Comparison of ENCODE assay signal across 8 cellular contexts in the genomic region with DNA sequence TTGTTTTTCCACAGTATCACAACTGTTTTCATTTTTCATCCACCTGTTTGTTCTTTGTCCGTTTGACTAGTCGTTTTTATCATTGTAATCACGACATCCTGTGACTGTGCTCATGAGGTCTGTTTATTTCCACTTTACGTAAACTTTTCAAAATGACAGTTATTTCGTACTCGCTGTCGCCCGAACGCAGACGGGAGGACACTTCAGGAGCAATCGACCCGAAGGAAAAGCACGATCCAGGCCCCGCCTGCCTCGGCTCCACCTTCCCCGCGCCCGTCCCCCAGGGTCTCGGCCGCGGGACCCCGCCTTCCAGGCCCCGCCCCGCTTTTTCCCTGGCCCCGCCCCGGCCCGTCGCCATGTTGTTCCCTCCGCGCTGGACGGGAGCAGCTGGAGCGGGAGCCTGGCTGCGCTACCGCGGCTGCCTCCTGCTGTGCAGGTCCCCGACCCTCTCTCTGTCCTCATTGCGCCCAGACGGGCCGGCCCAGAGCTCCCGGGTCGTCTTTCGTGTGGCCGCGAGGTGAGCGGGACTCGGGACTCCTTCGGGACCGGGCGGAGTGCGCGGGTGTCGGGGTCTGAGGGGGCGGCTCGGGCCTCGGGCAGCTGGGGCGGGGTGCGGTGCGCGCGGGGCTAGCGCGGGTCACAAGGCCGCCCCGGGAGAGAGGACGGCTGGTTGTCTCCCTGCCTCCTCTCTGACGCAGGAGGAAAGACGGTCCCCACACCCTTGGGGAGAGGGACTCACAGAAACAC. TPM values are rescaled to one million over a fixed set of nuclear protein-coding genes. Genes with fewer than 3 reads are reported as not detected.
DNase-seq lines count a peak whose midpoint lies in the region; ATAC-seq and TF ChIP-seq lines count a peak whose summit lies in the region.

A gene with protein sequence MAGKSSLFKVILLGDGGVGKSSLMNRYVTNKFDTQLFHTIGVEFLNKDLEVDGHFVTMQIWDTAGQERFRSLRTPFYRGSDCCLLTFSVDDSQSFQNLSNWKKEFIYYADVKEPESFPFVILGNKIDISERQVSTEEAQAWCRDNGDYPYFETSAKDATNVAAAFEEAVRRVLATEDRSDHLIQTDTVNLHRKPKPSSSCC (plus strand): TSS at position 357 of the 747 bp plus-strand sequence. CDS start 19,619 bp downstream, outside the sequence.

- 0 out of 2 replicates have a peak, but pooled peaks cover 3% of the 10 kb centered on the region for H3K9me1 ChIP-seq in IMR-90 (ENCODE audit: insufficient read depth, low read length)

- peak within 1 kb of the TSS; percentile 96 for H2AFZ ChIP-seq in IMR-90 (replicated peaks; ENCODE audit: low read length, poor library complexity)

- BruUV-seq in IMR-90 (replicated peaks; lab: Mats Ljungman, UMichigan) (no TSS peak), Panc1 (replicated peaks; lab: Mats Ljungman, UMichigan) (no TSS peak)

- TF ChIP-seq POLR2A in IMR-90 (IDR thresholded peaks at IDR 0.05; ENCODE audit: low read depth, low read length) (peak; percentile 72), esophagus squamous epithelium (IDR thresholded peaks at IDR 0.05) (peak in 2 of 4 donors; percentile 78 to 94)

- CTCF ChIA-PET in IMR-90 (lab: Yijun Ruan, JAX) = interaction anchor here (1.0 kb wide), 1 partner anchor 9 kb away, joined by 3 read pairs; no protein-coding TSS in a partner anchor
- CTCF ChIA-PET in Panc1 (lab: Charles Lee) = interaction anchor here (0.8 kb wide), 1 partner anchor 10 kb away, joined by 6 read pairs; no protein-coding TSS in a partner anchor

- peak within 1 kb of the TSS; percentile 59 for H3K18ac ChIP-seq in IMR-90 (ENCODE audit: low read depth, low read length)

- peak within 1 kb of the TSS; percentile 96 for H3K27ac Mint-ChIP-seq in activated T-cell treated with anti-CD3 and anti-CD28 coated beads, Interleukin-2, amount 50 U/mL, for 72 hours
- peak within 1 kb of the TSS; percentile 83 to 96 (median 90) for H3K27ac Mint-ChIP-seq in naive B cell
- H3K27ac Mint-ChIP-seq in stimulated activated memory B cell treated with anti-CD40 and anti-IgM and Interleukin-4, amounts not matched to agents 10 μg/mL and 1 μg/mL and 100 μg/mL, for 72 hours = peak within 1 kb of the TSS; percentile 88

- peak within 1 kb of the TSS; percentile 85 for H3K14ac ChIP-seq in IMR-90 (replicated peaks; ENCODE audit: low read depth, low read length)

- peak within 1 kb of the TSS; percentile 88 for H3K4me2 ChIP-seq in IMR-90 (ENCODE audit: low read depth, low read length)

- H3K9ac ChIP-seq in IMR-90 (ENCODE audit: low read depth, low read length) = peak within 1 kb of the TSS; percentile 83

- peak within 1 kb of the TSS; percentile 63 for H3K56ac ChIP-seq in IMR-90 (ENCODE audit: extremely low read depth, insufficient read depth, low read length)

- peak within 1 kb of the TSS; percentile 29 to 37; a peak in 2 of 4 replicates for H4K8ac ChIP-seq in IMR-90 (ENCODE audit: low read depth in 2 of 2, low read length in 2 of 2)

- H3K36me3 Mint-ChIP-seq in activated T-cell treated with anti-CD3 and anti-CD28 coated beads, Interleukin-2, amount 50 U/mL, for 72 hours (ENCODE audit: insufficient read depth in 2 of 2) = peaks cover 21 to 22% of the 10 kb centered on the region in 2 donors
- no peaks in the 10 kb centered on the region for H3K36me3 Mint-ChIP-seq in naive B cell
- no peaks in the 10 kb centered on the region for H3K36me3 Mint-ChIP-seq in stimulated activated memory B cell treated with anti-CD40 and anti-IgM and Interleukin-4, amounts not matched to agents 10 μg/mL and 1 μg/mL and 100 μg/mL, for 72 hours

- peak within 1 kb of the TSS; percentile 86 for H3K4me3 ChIP-seq in IMR-90 (ENCODE audit: insufficient read depth, low read depth, low read length)
- H3K4me3 ChIP-seq in Panc1 (ENCODE audit: low read depth in 2 of 2, low read length in 2 of 2) = peak within 1 kb of the TSS; percentile 69 to 84
- peak within 1 kb of the TSS; percentile 70 to 79 (median 75) for H3K4me3 ChIP-seq in esophagus squamous epithelium

- WGBS in IMR-90 (ENCODE audit: extremely low coverage in 2 of 2, insufficient read length in 1 of 2), 2 experiments = 1% methylated on average over 19 of the region's 67 CpGs; no CpG with 5 or more reads in 1 of the 2 experiments
- 1 to 6% methylated on average over 19 to 20 of the region's 67 CpGs for WGBS in esophagus squamous epithelium, 2 donors

- peak within 1 kb of the TSS; percentile 90 for H3K27ac ChIP-seq in IMR-90 (ENCODE audit: insufficient read depth, low read length)
- peak within 1 kb of the TSS; percentile 83 for H3K27ac ChIP-seq in Panc1 (ENCODE audit: low read length)
- peak within 1 kb of the TSS; percentile 91 to 98 (median 94) for H3K27ac ChIP-seq in esophagus squamous epithelium

- peaks cover 7% of the 10 kb centered on the region for H3K27me3 ChIP-seq in IMR-90 (ENCODE audit: control insufficient read depth, insufficient read depth, low read length)
- no peaks in the 10 kb centered on the region for H3K27me3 ChIP-seq in Panc1 (ENCODE audit: control insufficient read depth, insufficient read depth, low read length)
- H3K27me3 ChIP-seq in esophagus squamous epithelium = peaks cover 0 to 5% (median 0%) of the 10 kb centered on the region in 4 donors

- H3K36me3 ChIP-seq in IMR-90 (ENCODE audit: control insufficient read depth, insufficient read depth, low read length) (no peaks in the 10 kb centered on the region; the same call in 1 of the 2 replicates), Panc1 (ENCODE audit: control insufficient read depth, insufficient read depth, low read length) (no peaks in the 10 kb centered on the region), esophagus squamous epithelium (no peaks in the 10 kb centered on the region)

- H3K4ac ChIP-seq in IMR-90 (ENCODE audit: low read depth, low read length) = peak within 1 kb of the TSS; percentile 83

- H3K9me3 ChIP-seq in IMR-90 (ENCODE audit: control insufficient read depth, insufficient read depth, low read length) = no peaks in the 10 kb centered on the region
- H3K9me3 ChIP-seq in Panc1 (ENCODE audit: control insufficient read depth, insufficient read depth, low read depth, low read length) = no peaks in the 10 kb centered on the region
- peaks cover 0 to 2% (median 0%) of the 10 kb centered on the region in 3 donors for H3K9me3 ChIP-seq in esophagus squamous epithelium

- H4K20me1 ChIP-seq in IMR-90 (ENCODE audit: insufficient read depth, low read length) = peaks cover 19% of the 10 kb centered on the region; the same call in 1 of the 2 replicates

- no peaks in the 10 kb centered on the region for H3K9me3 Mint-ChIP-seq in activated T-cell treated with anti-CD3 and anti-CD28 coated beads, Interleukin-2, amount 50 U/mL, for 72 hours
- no peaks in the 10 kb centered on the region for H3K9me3 Mint-ChIP-seq in naive B cell
- no peaks in the 10 kb centered on the region for H3K9me3 Mint-ChIP-seq in stimulated activated memory B cell treated with anti-CD40 and anti-IgM and Interleukin-4, amounts not matched to agents 10 μg/mL and 1 μg/mL and 100 μg/mL, for 72 hours

- no peak for TF ChIP-seq RAD21 in IMR-90 (IDR thresholded peaks at IDR 0.05; ENCODE audit: low read length)

- H3K23ac ChIP-seq in IMR-90 (ENCODE audit: low read depth, low read length) = peak within 1 kb of the TSS; percentile 77

- H2BK15ac ChIP-seq in IMR-90 (ENCODE audit: low read depth, low read length) = no peak within 1 kb of the TSS

- H2BK5ac ChIP-seq in IMR-90 (ENCODE audit: low read depth, low read length, poor library complexity, severe bottlenecking) = peak within 1 kb of the TSS; percentile 73

- peaks cover 18 to 30% of the 10 kb centered on the region in 2 experiments; a peak in 3 of 4 replicates for H3K79me1 ChIP-seq in IMR-90 (ENCODE audit: low read depth in 1 of 2, low read length in 2 of 2)

- DNase-seq in D341Med (ENCODE audit: low spot score) = peak; percentile 92
- peak; percentile 68 for DNase-seq in IMR-90
- no peak for DNase-seq in Panc1 (ENCODE audit: low read depth, low spot score)
- peak; percentile 84 to 88 for DNase-seq in activated T-cell treated with anti-CD3 and anti-CD28 coated beads, Interleukin-2, amount 50 U/mL, for 72 hours
- DNase-seq in esophagus squamous epithelium (lab: John Stamatoyannopoulos, UW) = no peak
- DNase-seq in naive B cell = peak; percentile 71

- H2AK9ac ChIP-seq in IMR-90 (replicated peaks; ENCODE audit: low read depth, low read length, poor library complexity) = peak within 1 kb of the TSS; percentile 93

- dilution Hi-C loops in IMR-90 (cut with HindIII; ENCODE audit: low sequenced_read_pairs, unreplicated experiment) = no loop called here

- H2AK5ac ChIP-seq in IMR-90 (ENCODE audit: low read depth, low read length) = peak within 1 kb of the TSS; percentile 59

- peaks cover 5% of the 10 kb centered on the region for H3K4me1 ChIP-seq in IMR-90 (ENCODE audit: control insufficient read depth, insufficient read depth, low read length)
- peaks cover under 1% of the 10 kb centered on the region for H3K4me1 ChIP-seq in Panc1 (ENCODE audit: control insufficient read depth, insufficient read depth, low read length)
- peaks cover 7 to 41% (median 8%) of the 10 kb centered on the region in 3 donors for H3K4me1 ChIP-seq in esophagus squamous epithelium

- ATAC-seq in GM21447 (IDR thresholded peaks at IDR 0.05; ENCODE audit: unreplicated experiment) = peak; percentile 68
- ATAC-seq in IMR-90 (ENCODE audit: low read depth) = peak; percentile 99
- peak; percentile 97 for ATAC-seq in Panc1
- ATAC-seq in activated T-cell treated with anti-CD3 and anti-CD28 coated beads, Interleukin-2, amount 50 U/mL, for 72 hours (replicated peaks in 1 of 2) = peak; percentile 83
- ATAC-seq in naive B cell (ENCODE audit: low read depth in 2 of 2) = peak; percentile 84 to 86
- ATAC-seq in stimulated activated memory B cell treated with anti-CD40 and anti-IgM and Interleukin-4, amounts not matched to agents 10 μg/mL and 1 μg/mL and 100 μg/mL, for 72 hours = peak; percentile 95

- H2BK120ac ChIP-seq in IMR-90 (ENCODE audit: low read depth, low read length) = peak within 1 kb of the TSS; percentile 36; the same call in 1 of the 2 replicates

- H3K4me1 Mint-ChIP-seq in activated T-cell treated with anti-CD3 and anti-CD28 coated beads, Interleukin-2, amount 50 U/mL, for 72 hours (ENCODE audit: low read depth) = peaks cover 70% of the 10 kb centered on the region
- H3K4me1 Mint-ChIP-seq in naive B cell = peaks cover 32 to 52% (median 34%) of the 10 kb centered on the region in 3 donors
- peaks cover 54% of the 10 kb centered on the region for H3K4me1 Mint-ChIP-seq in stimulated activated memory B cell treated with anti-CD40 and anti-IgM and Interleukin-4, amounts not matched to agents 10 μg/mL and 1 μg/mL and 100 μg/mL, for 72 hours

- H2BK20ac ChIP-seq in IMR-90 (ENCODE audit: low read depth, low read length) = peak within 1 kb of the TSS; percentile 31; the same call in 1 of the 2 replicates

- in situ Hi-C loops in IMR-90 (cut with MboI; ENCODE audit: low sequenced_read_pairs) = no loop called here
- in situ Hi-C loops in Panc1 (cut with HindIII; ENCODE audit: low pct_unique_long_range_greater_than_20kb, low sequenced_read_pairs) = no loop called here

- no peak for TF ChIP-seq CTCF in IMR-90 (conservative IDR thresholded peaks at IDR 0.05; ENCODE audit: low read depth, low read length)
- no peak for TF ChIP-seq CTCF in Panc1 (IDR thresholded peaks at IDR 0.05)
- TF ChIP-seq CTCF in esophagus squamous epithelium (IDR thresholded peaks at IDR 0.05) = no peak

- H4K91ac ChIP-seq in IMR-90 (ENCODE audit: insufficient read depth, low read depth, low read length) = peak within 1 kb of the TSS; percentile 60

- H3K27me3 Mint-ChIP-seq in activated T-cell treated with anti-CD3 and anti-CD28 coated beads, Interleukin-2, amount 50 U/mL, for 72 hours (ENCODE audit: low read depth) = peaks cover 42% of the 10 kb centered on the region
- peaks cover 0 to 10% (median 0%) of the 10 kb centered on the region in 3 donors for H3K27me3 Mint-ChIP-seq in naive B cell
- no peaks in the 10 kb centered on the region for H3K27me3 Mint-ChIP-seq in stimulated activated memory B cell treated with anti-CD40 and anti-IgM and Interleukin-4, amounts not matched to agents 10 μg/mL and 1 μg/mL and 100 μg/mL, for 72 hours

- intact Hi-C loops in IMR-90 (cut with micrococcal nuclease) = loop anchor here (2.0 kb wide), 2 partner anchors 30 to 32 kb away; no protein-coding TSS in a partner anchor
- intact Hi-C loops in Panc1 (cut with micrococcal nuclease; ENCODE audit: unreplicated experiment) = no loop called here
- intact Hi-C loops in esophagus squamous epithelium (cut with DNase I) = no loop called here

- POLR2A ChIA-PET in IMR-90 (lab: Charles Lee; ENCODE audit: unreplicated experiment) (interaction anchor here (0.6 kb wide), 1 partner anchor 34 kb away, joined by 3 read pairs; no protein-coding TSS in a partner anchor), Panc1 (lab: Charles Lee) (no interaction called here)

- H4K5ac ChIP-seq in IMR-90 (ENCODE audit: low read depth, low read length) = peak within 1 kb of the TSS; percentile 31

- H3K4me3 Mint-ChIP-seq in activated T-cell treated with anti-CD3 and anti-CD28 coated beads, Interleukin-2, amount 50 U/mL, for 72 hours = peak within 1 kb of the TSS; percentile 73 to 97
- H3K4me3 Mint-ChIP-seq in naive B cell = peak within 1 kb of the TSS; percentile 85 to 96 (median 93)
- H3K4me3 Mint-ChIP-seq in stimulated activated memory B cell treated with anti-CD40 and anti-IgM and Interleukin-4, amounts not matched to agents 10 μg/mL and 1 μg/mL and 100 μg/mL, for 72 hours = peak within 1 kb of the TSS; percentile 86

RNA-seq across cellular contexts. Expression of the gene that starts here (rescaled TPM):
- total RNA-seq in IMR-90 (2012; rRNA removed) (15.8 and 26.7 TPM in 2 replicates), Panc1 (2021; ENCODE audit: unreplicated experiment) (15.3 TPM), esophagus squamous epithelium (10 to 100 TPM; 24.4 to 28.6 (median 25.8) TPM)
- polyA plus RNA-seq in IMR-90 (2012; rRNA removed) (15.6 and 22.3 TPM in 2 replicates), naive B cell (ENCODE audit: low read depth in 6 of 6) (10 to 100 TPM; 15.7 to 28.1 (median 20.1) TPM)
- polyA plus RNA-seq in IMR-90 (2012; cell fraction: cytosol; rRNA removed) = 5.8 and 7.9 TPM in 2 replicates
- polyA plus RNA-seq in IMR-90 (2012; cell fraction: nucleus; rRNA removed; ENCODE audit: low replicate concordance) = 2.2 and 12.0 TPM in 2 replicates
- 16.4 TPM for polyA plus RNA-seq in Panc1 (2012; ENCODE audit: insufficient read length)
- 10 to 100 TPM; 56.0 to 71.6 TPM for total RNA-seq in activated T-cell treated with anti-CD3 and anti-CD28 coated beads, Interleukin-2, amount 50 U/mL, for 72 hours

Comparison
In these comparisons a context has a peak if more than half of its experiments do, and no peak if none do; other contexts are left out.
1. DNase-seq: peak in D341Med (single experiment), IMR-90 (single experiment), activated T-cell treated with anti-CD3 and anti-CD28 coated beads, Interleukin-2, amount 50 U/mL, for 72 hours (2 of 2) and naive B cell (single experiment); none in Panc1 (single experiment) and esophagus squamous epithelium (single experiment).
2. Peak in every context shown above with its lines, with median percentiles within 50 percentile points of each other: ATAC-seq, H3K27ac ChIP-seq, H3K4me3 ChIP-seq, H3K27ac Mint-ChIP-seq and H3K4me3 Mint-ChIP-seq.